8 cellular contexts compared by ENCODE assay signal in the genomic region with DNA sequence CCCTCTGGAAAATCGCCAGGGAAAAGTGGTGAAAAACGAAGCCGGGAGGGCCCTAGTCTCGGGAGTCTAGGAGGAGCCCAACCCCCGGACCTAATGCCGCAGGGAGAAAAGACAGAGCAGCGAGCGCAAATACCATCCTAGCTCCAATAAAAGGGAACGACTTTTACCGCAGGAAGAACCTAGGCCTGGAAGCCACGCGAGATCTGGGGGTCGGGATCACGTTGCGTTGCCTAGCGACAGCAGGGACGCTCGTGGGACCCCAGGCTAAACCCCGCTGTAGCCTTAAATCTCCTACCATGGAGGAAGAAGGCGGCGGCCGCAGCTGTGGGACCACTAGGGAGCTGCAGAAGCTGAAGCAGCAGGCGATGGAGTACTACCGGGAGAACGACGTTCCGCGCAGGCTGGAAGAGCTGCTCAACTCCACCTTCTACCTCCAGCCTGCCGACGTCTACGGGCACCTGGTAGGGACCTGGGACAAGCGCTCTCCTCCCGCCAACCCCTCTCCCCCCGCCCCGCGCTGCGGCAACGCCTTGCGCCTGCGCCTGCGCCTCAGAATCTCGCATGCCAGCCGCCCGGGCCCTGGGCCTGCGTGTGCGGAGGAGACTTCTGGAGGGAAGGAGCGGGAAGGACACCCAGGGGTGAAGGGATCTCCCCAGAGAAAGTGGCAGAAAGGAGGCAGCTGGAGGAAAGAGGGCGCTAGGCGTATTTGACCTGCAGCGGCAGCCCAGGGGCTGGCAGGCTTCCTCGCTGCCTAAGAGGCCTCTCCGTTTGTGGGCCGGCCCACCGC. TPM values are rescaled to one million over a fixed set of nuclear protein-coding genes. Genes with fewer than 3 reads are reported as not detected.
DNase-seq lines count a peak whose midpoint lies in the region; ATAC-seq, FAIRE-seq and TF ChIP-seq lines count a peak whose summit lies in the region.

A gene with protein sequence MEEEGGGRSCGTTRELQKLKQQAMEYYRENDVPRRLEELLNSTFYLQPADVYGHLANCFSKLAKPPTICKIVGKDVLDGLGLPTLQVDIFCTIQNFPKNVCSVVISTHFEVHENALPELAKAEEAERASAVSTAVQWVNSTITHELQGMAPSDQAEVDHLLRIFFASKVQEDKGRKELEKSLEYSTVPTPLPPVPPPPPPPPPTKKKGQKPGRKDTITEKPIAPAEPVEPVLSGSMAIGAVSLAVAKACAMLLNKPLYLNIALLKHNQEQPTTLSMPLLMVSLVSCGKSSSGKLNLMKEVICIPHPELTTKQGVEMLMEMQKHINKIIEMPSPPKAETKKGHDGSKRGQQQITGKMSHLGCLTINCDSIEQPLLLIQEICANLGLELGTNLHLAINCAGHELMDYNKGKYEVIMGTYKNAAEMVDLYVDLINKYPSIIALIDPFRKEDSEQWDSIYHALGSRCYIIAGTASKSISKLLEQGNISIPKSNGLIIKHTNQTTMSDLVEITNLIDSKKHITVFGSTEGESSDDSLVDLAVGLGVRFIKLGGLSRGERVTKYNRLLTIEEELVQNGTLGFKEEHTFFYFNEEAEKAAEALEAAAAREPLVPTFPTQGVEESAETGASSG (plus strand): TSS at position 229 of the 787 bp plus-strand sequence. CDS start 68 bp downstream, at position 297.

- H3K4me2 ChIP-seq in astrocyte (ENCODE audit: low read length), result peak within 1 kb of the TSS; percentile 95

- no peak for TF ChIP-seq CTCF in CD4-positive, alpha-beta T cell (IDR thresholded peaks at IDR 0.05)
- TF ChIP-seq CTCF in astrocyte (IDR thresholded peaks at IDR 0.05; ENCODE audit: insufficient read depth, low read depth, low read length), result no peak

- no peaks in the 10 kb centered on the region for H3K36me3 ChIP-seq in astrocyte (ENCODE audit: insufficient read depth, low read length)

- H3K36me3 Mint-ChIP-seq in CD4-positive, alpha-beta T cell (ENCODE audit: low read depth), result no peaks in the 10 kb centered on the region
- H3K36me3 Mint-ChIP-seq in astrocyte (ENCODE audit: low read depth, unreplicated experiment), result peaks cover 3% of the 10 kb centered on the region
- no peaks in the 10 kb centered on the region for H3K36me3 Mint-ChIP-seq in activated T-helper 2 cell treated with anti-CD3 and anti-CD28 coated beads, Interferon-gamma antibody, Interleukin-2, Interleukin-4, amounts not matched to agents 10 μg/mL and 5 μg/mL and 100 μg/mL, durations not matched to agents 14 hours and 24 hours and 36 hours (ENCODE audit: low read depth)

- DNase-seq in CD4-positive, alpha-beta T cell, result peak in 2 of 10 experiments; percentile 6 to 38
- peak; percentile 80 to 89 for DNase-seq in NCI-H526 (lab: John Stamatoyannopoulos, UW)
- peak; percentile 76 for DNase-seq in astrocyte (ENCODE audit: low read depth)
- peak; percentile 83 for DNase-seq in left ventricle myocardium superior
- DNase-seq in posterior cingulate gyrus, result peak; percentile 65 to 96 (median 82)
- no peak for DNase-seq in activated T-helper 2 cell treated with anti-CD3 and anti-CD28 coated beads, Interferon-gamma antibody, Interleukin-2, Interleukin-4, amounts not matched to agents 10 μg/mL and 5 μg/mL and 100 μg/mL, durations not matched to agents 14 hours and 24 hours and 36 hours (ENCODE audit: low spot score)

- intact Hi-C loops in CD4-positive, alpha-beta T cell (cut with DNase I, micrococcal nuclease), result no loop called here
- intact Hi-C loops in left ventricle myocardium superior (cut with micrococcal nuclease) (no loop called here), posterior cingulate gyrus (cut with DNase I) (loop anchor here (5.0 kb wide), 1 partner anchor 318 kb away; no protein-coding TSS in a partner anchor)
- intact Hi-C loops in activated T-helper 2 cell treated with anti-CD3 and anti-CD28 coated beads, Interferon-gamma antibody, Interleukin-2, Interleukin-4, amounts not matched to agents 10 μg/mL and 5 μg/mL and 100 μg/mL, durations not matched to agents 14 hours and 24 hours and 36 hours (cut with micrococcal nuclease), result loop anchor here (2.0 to 10.0 kb wide), 3 partner anchors 285 to 695 kb away; a partner anchor contains a TSS

- H3K4me1 Mint-ChIP-seq in CD4-positive, alpha-beta T cell (ENCODE audit: low read depth), result peaks cover 15% of the 10 kb centered on the region
- peaks cover 9% of the 10 kb centered on the region for H3K4me1 Mint-ChIP-seq in astrocyte (ENCODE audit: low read depth, unreplicated experiment)
- no peaks in the 10 kb centered on the region for H3K4me1 Mint-ChIP-seq in activated T-helper 2 cell treated with anti-CD3 and anti-CD28 coated beads, Interferon-gamma antibody, Interleukin-2, Interleukin-4, amounts not matched to agents 10 μg/mL and 5 μg/mL and 100 μg/mL, durations not matched to agents 14 hours and 24 hours and 36 hours (ENCODE audit: low read depth)

- peak within 1 kb of the TSS; percentile 98 for H2AFZ ChIP-seq in astrocyte (ENCODE audit: low read depth, low read length)

- peaks cover 14% of the 10 kb centered on the region for H3K4me1 ChIP-seq in astrocyte (ENCODE audit: insufficient read depth, low read length)

- peaks cover 51% of the 10 kb centered on the region for H3K27me3 ChIP-seq in CD4-positive, alpha-beta T cell (ENCODE audit: control insufficient read depth, insufficient read depth, low read length)
- no peaks in the 10 kb centered on the region for H3K27me3 ChIP-seq in astrocyte (ENCODE audit: insufficient read depth, low read length)

- H3K4me3 ChIP-seq in astrocyte (ENCODE audit: insufficient read depth, low read depth, low read length), result peak within 1 kb of the TSS; percentile 82

- ATAC-seq in CD4-positive, alpha-beta T cell (ENCODE audit: poor library complexity), result peak; percentile 28
- ATAC-seq in HG03175 (IDR thresholded peaks at IDR 0.05; ENCODE audit: unreplicated experiment), result peak; percentile 42
- ATAC-seq in left ventricle myocardium superior, result peak; percentile 97

- peak within 1 kb of the TSS; percentile 70 for H3K4me3 Mint-ChIP-seq in CD4-positive, alpha-beta T cell
- H3K4me3 Mint-ChIP-seq in astrocyte (ENCODE audit: unreplicated experiment), result peak within 1 kb of the TSS; percentile 92
- H3K4me3 Mint-ChIP-seq in activated T-helper 2 cell treated with anti-CD3 and anti-CD28 coated beads, Interferon-gamma antibody, Interleukin-2, Interleukin-4, amounts not matched to agents 10 μg/mL and 5 μg/mL and 100 μg/mL, durations not matched to agents 14 hours and 24 hours and 36 hours (ENCODE audit: low read depth), result no peak within 1 kb of the TSS

- POLR2A ChIA-PET in CD4-positive, alpha-beta T cell (lab: Charles Lee), result no interaction called here

- peak within 1 kb of the TSS; percentile 35 for H3K27ac Mint-ChIP-seq in CD4-positive, alpha-beta T cell
- peak within 1 kb of the TSS; percentile 83 for H3K27ac Mint-ChIP-seq in astrocyte (ENCODE audit: unreplicated experiment)
- no peak within 1 kb of the TSS for H3K27ac Mint-ChIP-seq in activated T-helper 2 cell treated with anti-CD3 and anti-CD28 coated beads, Interferon-gamma antibody, Interleukin-2, Interleukin-4, amounts not matched to agents 10 μg/mL and 5 μg/mL and 100 μg/mL, durations not matched to agents 14 hours and 24 hours and 36 hours

- no peaks in the 10 kb centered on the region for H4K20me1 ChIP-seq in astrocyte (ENCODE audit: insufficient read depth, low read length)

- TF ChIP-seq POLR2A in GM19099 (IDR thresholded peaks at IDR 0.05; ENCODE audit: extremely low read depth, insufficient read length, low read depth), result peak; percentile 34

- peak within 1 kb of the TSS; percentile 86 for H3K9ac ChIP-seq in astrocyte (ENCODE audit: low read length)

- no peak within 1 kb of the TSS for H3K27ac ChIP-seq in CD4-positive, alpha-beta T cell (ENCODE audit: low read depth, low read length)
- peak within 1 kb of the TSS; percentile 50 for H3K27ac ChIP-seq in astrocyte (ENCODE audit: low read depth, low read length)

- no peaks in the 10 kb centered on the region for H3K79me2 ChIP-seq in astrocyte (ENCODE audit: insufficient read depth, low read length)

- H3K27me3 Mint-ChIP-seq in CD4-positive, alpha-beta T cell, result peaks cover 70% of the 10 kb centered on the region
- peaks cover 13% of the 10 kb centered on the region for H3K27me3 Mint-ChIP-seq in astrocyte (ENCODE audit: low read depth, unreplicated experiment)
- peaks cover 51% of the 10 kb centered on the region for H3K27me3 Mint-ChIP-seq in activated T-helper 2 cell treated with anti-CD3 and anti-CD28 coated beads, Interferon-gamma antibody, Interleukin-2, Interleukin-4, amounts not matched to agents 10 μg/mL and 5 μg/mL and 100 μg/mL, durations not matched to agents 14 hours and 24 hours and 36 hours (ENCODE audit: low read depth)

- no peak for FAIRE-seq in astrocyte (lab: Jason Lieb, UNC)

- no peaks in the 10 kb centered on the region for H3K9me3 ChIP-seq in CD4-positive, alpha-beta T cell (ENCODE audit: control insufficient read depth, low read length)
- H3K9me3 ChIP-seq in astrocyte (ENCODE audit: insufficient read depth, low read depth, low read length), result no peaks in the 10 kb centered on the region

- H3K9me3 Mint-ChIP-seq in CD4-positive, alpha-beta T cell, result no peaks in the 10 kb centered on the region
- no peaks in the 10 kb centered on the region for H3K9me3 Mint-ChIP-seq in astrocyte (ENCODE audit: unreplicated experiment)
- no peaks in the 10 kb centered on the region for H3K9me3 Mint-ChIP-seq in activated T-helper 2 cell treated with anti-CD3 and anti-CD28 coated beads, Interferon-gamma antibody, Interleukin-2, Interleukin-4, amounts not matched to agents 10 μg/mL and 5 μg/mL and 100 μg/mL, durations not matched to agents 14 hours and 24 hours and 36 hours

- CTCF ChIA-PET in CD4-positive, alpha-beta T cell (lab: Charles Lee), result no interaction called here

RNA-seq across cellular contexts. Expression of the gene that starts here (rescaled TPM):
- not detected for total RNA-seq in CD4-positive, alpha-beta T cell
- 0.52 and 1.4 TPM in 2 replicates for total RNA-seq in astrocyte
- 0.64 TPM for total RNA-seq in left ventricle myocardium superior
- not detected in 2 replicates for total RNA-seq in activated T-helper 2 cell treated with anti-CD3 and anti-CD28 coated beads, Interferon-gamma antibody, Interleukin-2, Interleukin-4, amounts not matched to agents 10 μg/mL and 5 μg/mL and 100 μg/mL, durations not matched to agents 14 hours and 24 hours and 36 hours

Comparison
In these comparisons a context has a peak if more than half of its experiments do, and no peak if none do; other contexts are left out.
1. Peak in ATAC-seq in CD4-positive, alpha-beta T cell; RNA of the gene not detected or under 1 TPM.
2. Peak in DNase-seq and ATAC-seq in left ventricle myocardium superior; RNA of the gene not detected or under 1 TPM.
3. ATAC-seq: peak in every context shown above with its lines; median percentile 97 in left ventricle myocardium superior; 42 in HG03175; 28 in CD4-positive, alpha-beta T cell.
4. intact Hi-C loops: an anchor here in posterior cingulate gyrus (5.0 kb wide) and activated T-helper 2 cell treated with anti-CD3 and anti-CD28 coated beads, Interferon-gamma antibody, Interleukin-2, Interleukin-4, amounts not matched to agents 10 μg/mL and 5 μg/mL and 100 μg/mL, durations not matched to agents 14 hours and 24 hours and 36 hours (2.0 to 10.0 kb wide); none called in CD4-positive, alpha-beta T cell and left ventricle myocardium superior.